Comparison of ENCODE assay signal across 18 cellular contexts in the genomic region with DNA sequence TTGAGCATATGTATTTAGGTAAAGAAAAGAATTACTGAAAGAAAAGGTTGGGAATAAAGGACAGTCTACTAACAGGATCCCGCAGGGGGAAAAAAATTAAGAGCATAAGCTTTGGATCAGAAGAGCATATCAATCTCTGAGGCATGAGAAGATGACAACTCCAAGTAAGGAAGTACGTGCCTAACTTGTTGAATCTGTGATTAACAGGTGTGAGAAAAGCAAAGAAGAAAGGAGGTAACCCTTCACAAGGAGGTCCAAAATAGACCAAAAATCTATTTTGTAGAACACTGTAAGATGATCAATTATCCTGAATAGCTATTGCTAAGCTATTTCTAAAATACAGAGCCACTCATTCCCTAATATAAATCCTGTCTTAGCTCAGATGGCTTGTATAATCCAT. TPM values are rescaled to one million over a fixed set of nuclear protein-coding genes. Genes with fewer than 3 reads are reported as not detected.
DNase-seq lines count a peak whose midpoint lies in the region; ATAC-seq, FAIRE-seq and TF ChIP-seq lines count a peak whose summit lies in the region.
"Had no signal": no experiment of that assay in that cellular context is flagged by ENCODE, and none has a peak within 500 bp of the region (broad histone marks: within the 10 kb centered on the region; RNA-seq: fewer than 3 reads in every experiment).

No MANE protein-coding gene starts in this region.

- TF ChIP-seq CTCF in cardiac muscle cell (IDR thresholded peaks at IDR 0.05; ENCODE audit: low read depth, low read length) (no peak), BE2C (IDR thresholded peaks at IDR 0.05; ENCODE audit: low read depth, low read length) (no peak)

- no peak overlapping the region for H3K4me3 ChIP-seq in cardiac muscle cell
- H3K4me3 ChIP-seq in BE2C (ENCODE audit: low read depth, low read length) = no peak overlapping the region
- H3K4me3 ChIP-seq: BLaER1 treated with 17β-estradiol and CSF1 and Interleukin-3, amounts not matched to agents 10 nM and 100 nM had no signal

- FAIRE-seq in GM12892 (lab: Jason Lieb, UNC) = peak; percentile 44
- FAIRE-seq: HepG2 had no signal

- no peak overlapping the region for H3K4me3 Mint-ChIP-seq in naive B cell
- H3K4me3 Mint-ChIP-seq in stimulated activated effector memory CD8-positive, alpha-beta T cell treated with anti-CD3 and anti-CD28 coated beads, Interleukin-12 subunit alpha, Interleukin-12 subunit beta, amount 100 ng/mL, for 72 hours = no peak overlapping the region
- H3K4me3 Mint-ChIP-seq: H9 had no signal

- H3K36me3 ChIP-seq in cardiac muscle cell (no peaks in the 10 kb centered on the region), BE2C (no peaks in the 10 kb centered on the region)

- H3K27me3 ChIP-seq in cardiac muscle cell (no peaks in the 10 kb centered on the region), BE2C (no peaks in the 10 kb centered on the region)
- H3K27me3 ChIP-seq: BLaER1 treated with 17β-estradiol and CSF1 and Interleukin-3, amounts not matched to agents 10 nM and 100 nM had no signal

- peaks cover 41 to 58% (median 43%) of the 10 kb centered on the region in 3 donors for H3K4me1 Mint-ChIP-seq in naive B cell
- H3K4me1 Mint-ChIP-seq in stimulated activated effector memory CD8-positive, alpha-beta T cell treated with anti-CD3 and anti-CD28 coated beads, Interleukin-12 subunit alpha, Interleukin-12 subunit beta, amount 100 ng/mL, for 72 hours = peaks cover 54% of the 10 kb centered on the region

- peak overlapping the region in 4 of 6 donors; percentile 53 to 89 (median 84) for H3K27ac Mint-ChIP-seq in naive B cell
- peak overlapping the region; percentile 5 for H3K27ac Mint-ChIP-seq in stimulated activated effector memory CD8-positive, alpha-beta T cell treated with anti-CD3 and anti-CD28 coated beads, Interleukin-12 subunit alpha, Interleukin-12 subunit beta, amount 100 ng/mL, for 72 hours

- DNase-seq in cardiac muscle cell (ENCODE audit: low read depth in 1 of 2, low spot score in 1 of 2) = no peak
- no peak for DNase-seq in Right ventricle myocardium inferior (ENCODE audit: missing footprints)
- no peak for DNase-seq in GM12892 (ENCODE audit: insufficient read length)
- no peak for DNase-seq in naive B cell
- no peak for DNase-seq in stimulated activated effector memory CD8-positive, alpha-beta T cell treated with anti-CD3 and anti-CD28 coated beads, Interleukin-12 subunit alpha, Interleukin-12 subunit beta, amount 100 ng/mL, for 72 hours (ENCODE audit: low spot score in 2 of 2)
- no peak for DNase-seq in D341Med (ENCODE audit: low spot score)
- no peak for DNase-seq in NK-92 treated with Interleukin-12 subunit alpha and Interleukin-12 subunit beta, amount 100 ng/mL, for 24 hours (lab: John Stamatoyannopoulos, UW)
- no peak for DNase-seq in BE2C
- DNase-seq: 8988T; CD4-positive, alpha-beta memory T cell; DMS153; DMS79; GDM1; GOT3; H9; KG1 had no signal

- H3K27ac ChIP-seq in cardiac muscle cell = peak overlapping the region; percentile 49
- H3K27ac ChIP-seq: BLaER1 treated with 17β-estradiol and CSF1 and Interleukin-3, amounts not matched to agents 10 nM and 100 nM had no signal

- no peak for TF ChIP-seq POLR2A in GM12892 (IDR thresholded peaks at IDR 0.05; ENCODE audit: low read depth, low read length)

- H3K36me3 Mint-ChIP-seq in naive B cell = peaks cover 0 to 5% of the 10 kb centered on the region in 2 donors
- H3K36me3 Mint-ChIP-seq in stimulated activated effector memory CD8-positive, alpha-beta T cell treated with anti-CD3 and anti-CD28 coated beads, Interleukin-12 subunit alpha, Interleukin-12 subunit beta, amount 100 ng/mL, for 72 hours = peaks cover 42% of the 10 kb centered on the region

- no peaks in the 10 kb centered on the region for H3K9me3 ChIP-seq in cardiac muscle cell (ENCODE audit: low read depth)
- H3K9me3 ChIP-seq in BE2C = no peaks in the 10 kb centered on the region
- H3K9me3 ChIP-seq: BLaER1 treated with 17β-estradiol and CSF1 and Interleukin-3, amounts not matched to agents 10 nM and 100 nM had no signal

- intact Hi-C loops in Right ventricle myocardium inferior (cut with DNase I) = no loop called here

- H3K27me3 Mint-ChIP-seq in naive B cell = no peaks in the 10 kb centered on the region
- H3K27me3 Mint-ChIP-seq: CD4-positive, alpha-beta memory T cell had no signal

- no peaks in the 10 kb centered on the region for H3K9me3 Mint-ChIP-seq in naive B cell
- H3K9me3 Mint-ChIP-seq in stimulated activated effector memory CD8-positive, alpha-beta T cell treated with anti-CD3 and anti-CD28 coated beads, Interleukin-12 subunit alpha, Interleukin-12 subunit beta, amount 100 ng/mL, for 72 hours = no peaks in the 10 kb centered on the region
- H3K9me3 Mint-ChIP-seq: CD4-positive, alpha-beta memory T cell; H9 had no signal

- no peak for ATAC-seq in Right ventricle myocardium inferior
- ATAC-seq in naive B cell (ENCODE audit: low read depth in 2 of 2) = no peak
- ATAC-seq in stimulated activated effector memory CD8-positive, alpha-beta T cell treated with anti-CD3 and anti-CD28 coated beads, Interleukin-12 subunit alpha, Interleukin-12 subunit beta, amount 100 ng/mL, for 72 hours = no peak
- ATAC-seq: HepG2 had no signal

- H3K4me1 ChIP-seq in cardiac muscle cell (ENCODE audit: low read depth) (peaks cover 39% of the 10 kb centered on the region), BE2C (no peaks in the 10 kb centered on the region)

RNA-seq across cellular contexts. Expression of a gene that starts 32.8 kb away (rescaled TPM):
- total RNA-seq in cardiac muscle cell = 92.6 and 190 TPM in 2 replicates
- 57.5 and 81.8 TPM in 2 replicates for polyA plus RNA-seq in cardiac muscle cell
- total RNA-seq in Right ventricle myocardium inferior = 180 TPM
- 77.7 TPM for polyA plus RNA-seq in GM12892 (2012; ENCODE audit: missing spikeins)
- 10 to 100 TPM; 20.0 to 64.5 (median 46.1) TPM for polyA plus RNA-seq in naive B cell (ENCODE audit: low read depth in 6 of 6)
- polyA plus RNA-seq in BE2C (2012; ENCODE audit: insufficient read depth, insufficient read length, low read depth) = 47.6 TPM

RNA-seq across cellular contexts. Expression of a gene that starts 33.3 kb away (rescaled TPM):
- total RNA-seq in cardiac muscle cell = 2.8 and 5.7 TPM in 2 replicates
- 4.8 and 10.1 TPM in 2 replicates for polyA plus RNA-seq in cardiac muscle cell
- 0.62 TPM for total RNA-seq in Right ventricle myocardium inferior
- 1.6 TPM for polyA plus RNA-seq in GM12892 (2012; ENCODE audit: missing spikeins)
- 1 to 10 TPM in 1 of 6 donors, under 1 TPM in 4, not detected in 1; 0.24 to 1.4 (median 0.76) TPM for polyA plus RNA-seq in naive B cell (ENCODE audit: low read depth in 6 of 6)
- 1.1 TPM for polyA plus RNA-seq in BE2C (2012; ENCODE audit: insufficient read depth, insufficient read length, low read depth)
